In the genomic region with DNA sequence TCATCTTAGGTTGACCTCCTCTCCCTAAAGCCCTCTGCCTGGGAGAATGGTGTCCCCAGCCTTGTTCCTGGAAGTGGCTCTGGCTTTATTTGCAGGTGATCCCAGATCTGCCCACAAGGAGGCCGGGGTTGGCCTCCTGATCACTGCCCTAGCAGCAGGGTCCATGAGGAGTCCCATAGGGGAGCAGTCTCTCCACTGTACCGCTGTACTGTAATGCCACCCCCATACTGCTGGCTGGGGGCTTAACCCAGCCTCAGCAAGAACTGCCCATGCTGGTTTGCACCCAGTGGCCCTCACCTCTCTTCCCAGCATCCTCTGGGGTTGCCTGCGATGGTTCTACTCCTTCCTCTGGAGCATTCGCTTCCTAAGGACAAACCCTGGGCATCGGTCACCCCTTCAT, we compare ENCODE assay signal across 12 cellular contexts. TPM values are rescaled to one million over a fixed set of nuclear protein-coding genes. Genes with fewer than 3 reads are reported as not detected.
DNase-seq lines count a peak whose midpoint lies in the region; FAIRE-seq and TF ChIP-seq lines count a peak whose summit lies in the region.
"Had no signal": no experiment of that assay in that cellular context is flagged by ENCODE, and none has a peak within 500 bp of the region (broad histone marks: within the 10 kb centered on the region; RNA-seq: fewer than 3 reads in every experiment).

No MANE protein-coding gene starts in this region.

- H3K4me3 Mint-ChIP-seq in MCF 10A (ENCODE audit: unreplicated experiment): no peak overlapping the region
- H3K4me3 Mint-ChIP-seq: CD4-positive, CD25-positive, alpha-beta regulatory T cell had no signal

- no peak for FAIRE-seq in kidney (lab: Jason Lieb, UNC)
- FAIRE-seq: colon had no signal

- peaks cover 5% of the 10 kb centered on the region for H3K36me3 Mint-ChIP-seq in MCF 10A (ENCODE audit: insufficient read depth, unreplicated experiment)

- intact Hi-C loops in MCF 10A (cut with micrococcal nuclease) (no loop called here), breast epithelium (cut with DNase I; ENCODE audit: low total_unique reads) (no loop called here), esophagus squamous epithelium (cut with DNase I) (no loop called here), kidney (cut with DNase I) (no loop called here)

- TF ChIP-seq POLR2A in breast epithelium (IDR thresholded peaks at IDR 0.05) (no peak), esophagus squamous epithelium (IDR thresholded peaks at IDR 0.05) (no peak)

- CTCF ChIA-PET in MCF 10A (lab: Yijun Ruan, JAX): no interaction called here

- H3K4me3 ChIP-seq in breast epithelium: no peak overlapping the region
- no peak overlapping the region for H3K4me3 ChIP-seq in esophagus squamous epithelium
- no peak overlapping the region for H3K4me3 ChIP-seq in subcutaneous abdominal adipose tissue (ENCODE audit: low read depth in 1 of 5, low read length in 5 of 5)
- H3K4me3 ChIP-seq in kidney (ENCODE audit: low read length in 2 of 2): no peak overlapping the region

- peaks cover 9% of the 10 kb centered on the region for H3K4me1 Mint-ChIP-seq in MCF 10A (ENCODE audit: insufficient read depth, unreplicated experiment)

- H3K36me3 ChIP-seq in breast epithelium (no peaks in the 10 kb centered on the region), esophagus squamous epithelium (peaks cover 0 to 2% (median 0%) of the 10 kb centered on the region in 3 donors), subcutaneous abdominal adipose tissue (ENCODE audit: control insufficient read depth in 5 of 5, insufficient read depth in 5 of 5, low read length in 5 of 5) (peaks cover 0 to 29% (median 24%) of the 10 kb centered on the region in 5 donors), kidney (ENCODE audit: control insufficient read depth in 1 of 2, insufficient read depth in 2 of 2, low read length in 2 of 2) (no peaks in the 10 kb centered on the region)

- no TSS peak for BruUV-seq in MCF 10A (replicated peaks; lab: Mats Ljungman, UMichigan)

- no peak overlapping the region for H3K9ac ChIP-seq in subcutaneous abdominal adipose tissue (ENCODE audit: low read length in 5 of 5)
- no peak overlapping the region for H3K9ac ChIP-seq in kidney (ENCODE audit: low read length in 2 of 2)

- DNase-seq in MCF 10A (ENCODE audit: unreplicated experiment) (peak; percentile 25), breast epithelium (ENCODE audit: low spot score in 2 of 2) (no peak), RPMI7951 (ENCODE audit: low read depth) (peak; percentile 19), esophagus squamous epithelium (lab: John Stamatoyannopoulos, UW) (no peak), kidney (no peak), NCI-H748 (lab: John Stamatoyannopoulos, UW; ENCODE audit: unreplicated experiment) (no peak), NCI-H1105 treated with DMSO at 0.1 percent for 48 hours (lab: John Stamatoyannopoulos, UW) (no peak)
- DNase-seq: CD4-positive, CD25-positive, alpha-beta regulatory T cell; NCI-H748 treated with DMSO at 0.1 percent for 48 hours; stimulated activated CD4-positive, alpha-beta T cell treated with anti-CD3 and anti-CD28 coated beads, Interleukin-2, amount 100 ng/mL, for 48 hours had no signal

- no peaks in the 10 kb centered on the region for H3K9me3 Mint-ChIP-seq in MCF 10A (ENCODE audit: unreplicated experiment)
- H3K9me3 Mint-ChIP-seq: CD4-positive, CD25-positive, alpha-beta regulatory T cell had no signal

- TF ChIP-seq CTCF in MCF 10A (IDR thresholded peaks at IDR 0.05; ENCODE audit: unreplicated experiment): no peak
- TF ChIP-seq CTCF in breast epithelium (IDR thresholded peaks at IDR 0.05): peak in 1 of 3 donors; percentile 11
- TF ChIP-seq CTCF in esophagus squamous epithelium (IDR thresholded peaks at IDR 0.05): peak in 2 of 6 experiments; percentile 15 to 40
- no peak for TF ChIP-seq CTCF in kidney (IDR thresholded peaks at IDR 0.05; ENCODE audit: borderline replicate concordance, extremely low read depth, insufficient read depth)

- no peaks in the 10 kb centered on the region for H3K27me3 Mint-ChIP-seq in MCF 10A (ENCODE audit: insufficient read depth, unreplicated experiment)
- H3K27me3 Mint-ChIP-seq: CD4-positive, CD25-positive, alpha-beta regulatory T cell had no signal

- H3K27ac ChIP-seq in breast epithelium (peak overlapping the region in 1 of 2 donors; percentile 71), esophagus squamous epithelium (peak overlapping the region in 3 of 4 donors; percentile 8 to 78 (median 42)), subcutaneous abdominal adipose tissue (ENCODE audit: low read depth, low read length) (peak overlapping the region; percentile 35), kidney (ENCODE audit: low read depth in 2 of 2, low read length in 2 of 2) (peak overlapping the region in 1 of 2 donors; percentile 13)

- WGBS in esophagus squamous epithelium, 2 donors: 79 to 93% methylated on average over 2 of the region's 5 CpGs

- H3K9me3 ChIP-seq in breast epithelium (no peaks in the 10 kb centered on the region), esophagus squamous epithelium (no peaks in the 10 kb centered on the region), subcutaneous abdominal adipose tissue (ENCODE audit: control insufficient read depth in 5 of 5, low read length in 5 of 5) (no peaks in the 10 kb centered on the region), kidney (ENCODE audit: control insufficient read depth in 1 of 2, low read length in 2 of 2) (no peaks in the 10 kb centered on the region)

- H3K27me3 ChIP-seq in breast epithelium: no peaks in the 10 kb centered on the region
- no peaks in the 10 kb centered on the region for H3K27me3 ChIP-seq in esophagus squamous epithelium
- no peaks in the 10 kb centered on the region for H3K27me3 ChIP-seq in subcutaneous abdominal adipose tissue (ENCODE audit: control insufficient read depth in 5 of 5, insufficient read depth in 4 of 5, low read length in 5 of 5)

- POLR2A ChIA-PET in MCF 10A (lab: Yijun Ruan, JAX): no interaction called here

- H3K27ac Mint-ChIP-seq in MCF 10A (ENCODE audit: low read depth, unreplicated experiment): no peak overlapping the region

- H3K4me1 ChIP-seq in breast epithelium: peaks cover 0 to 4% of the 10 kb centered on the region in 2 donors
- peaks cover 20 to 71% (median 24%) of the 10 kb centered on the region in 3 donors for H3K4me1 ChIP-seq in esophagus squamous epithelium
- peaks cover 8 to 92% (median 80%) of the 10 kb centered on the region in 5 donors for H3K4me1 ChIP-seq in subcutaneous abdominal adipose tissue (ENCODE audit: control insufficient read depth in 5 of 5, insufficient read depth in 5 of 5, low read length in 5 of 5)
- peaks cover 28 to 46% of the 10 kb centered on the region in 2 donors for H3K4me1 ChIP-seq in kidney (ENCODE audit: control insufficient read depth in 1 of 2, insufficient read depth in 1 of 2, low read depth in 1 of 2, low read length in 2 of 2)

RNA-seq across cellular contexts. Expression of gene PSME3IP1, which starts 39.1 kb away (rescaled TPM):
- 100 and 107 TPM in 2 replicates for total RNA-seq in MCF 10A (2022)
- 10 to 100 TPM; 64.8 to 81.4 (median 69.8) TPM for total RNA-seq in breast epithelium
- total RNA-seq in RPMI7951 (2014; rRNA removed; shearing (Covaris generic)): 88.5 and 119 TPM in 2 replicates
- total RNA-seq in esophagus squamous epithelium: 10 to 100 TPM; 40.7 to 65.6 (median 51.3) TPM
- total RNA-seq in kidney: 84.6 TPM
- polyA plus RNA-seq in kidney (ENCODE audit: insufficient read depth, low read depth, low replicate concordance): 79.1 TPM

RNA-seq across cellular contexts. Expression of gene RSPRY1, which starts 39.4 kb away (rescaled TPM):
- total RNA-seq in MCF 10A (2022) (55.9 and 62.0 TPM in 2 replicates), breast epithelium (10 to 100 TPM; 26.4 to 52.4 (median 34.4) TPM), esophagus squamous epithelium (10 to 100 TPM; 13.7 to 27.2 (median 23.1) TPM), kidney (32.2 TPM)
- 41.5 and 42.0 TPM in 2 replicates for total RNA-seq in RPMI7951 (2014; rRNA removed; shearing (Covaris generic))
- polyA plus RNA-seq in kidney (ENCODE audit: insufficient read depth, low read depth, low replicate concordance): 14.4 TPM

RNA-seq across cellular contexts. Expression of gene CPNE2, which starts 54.4 kb away (rescaled TPM):
- total RNA-seq in MCF 10A (2022): 6.7 and 9.6 TPM in 2 replicates
- 10 to 100 TPM; 13.9 to 56.5 (median 26.5) TPM for total RNA-seq in breast epithelium
- 61.8 and 93.1 TPM in 2 replicates for total RNA-seq in RPMI7951 (2014; rRNA removed; shearing (Covaris generic))
- total RNA-seq in esophagus squamous epithelium: 10 to 100 TPM; 12.2 to 21.4 (median 17.8) TPM
- total RNA-seq in kidney: 24.1 TPM
- 33.1 TPM for polyA plus RNA-seq in kidney (ENCODE audit: insufficient read depth, low read depth, low replicate concordance)

Comparison
In these comparisons a context has a peak if more than half of its experiments do, and no peak if none do; other contexts are left out.
1. DNase-seq: peak in MCF 10A (single experiment) and RPMI7951 (single experiment); none in breast epithelium (0 of 2), esophagus squamous epithelium (single experiment), kidney (single experiment), NCI-H748 (single experiment) and NCI-H1105 treated with DMSO at 0.1 percent for 48 hours (single experiment).